Comparison of ENCODE assay signal across 18 cellular contexts in genomic region chr18:26104037-26104436, GRCh38. TPM values are rescaled to one million over a fixed set of nuclear protein-coding genes. Genes with fewer than 3 reads are reported as not detected.
DNase-seq lines count a peak whose midpoint lies in the region; FAIRE-seq and TF ChIP-seq lines count a peak whose summit lies in the region.
"Had no signal": no experiment of that assay in that cellular context is flagged by ENCODE, and none has a peak within 500 bp of the region (broad histone marks: within the 10 kb centered on the region; RNA-seq: fewer than 3 reads in every experiment).

No MANE protein-coding gene starts in this region.

- H3K4me1 ChIP-seq in OCI-LY7 (ENCODE audit: insufficient read depth, low read length, poor library complexity, severe bottlenecking), result no peaks in the 10 kb centered on the region
- H3K4me1 ChIP-seq in endothelial cell of umbilical vein (ENCODE audit: control insufficient read depth, extremely low read depth, insufficient read depth, low read length), result no peaks in the 10 kb centered on the region
- H3K4me1 ChIP-seq: BE2C had no signal

- H3K9ac ChIP-seq in endothelial cell of umbilical vein (replicated peaks; ENCODE audit: extremely low read depth, insufficient read depth, low read length), result no peak overlapping the region

- H3K9me1 ChIP-seq in endothelial cell of umbilical vein (replicated peaks; ENCODE audit: control insufficient read depth, extremely low read depth, insufficient read depth, low read length), result no peaks in the 10 kb centered on the region

- peaks cover 0 to under 1% of the 10 kb centered on the region in 2 experiments for H3K27me3 ChIP-seq in endothelial cell of umbilical vein (ENCODE audit: control insufficient read depth in 2 of 2, insufficient read depth in 2 of 2, low read length in 2 of 2)
- H3K27me3 ChIP-seq: BE2C had no signal

- no peaks in the 10 kb centered on the region for H3K9me2 ChIP-seq in OCI-LY7 (ENCODE audit: insufficient read depth, low read length)

- H4K20me1 ChIP-seq in OCI-LY7 (ENCODE audit: insufficient read depth, low read length), result no peaks in the 10 kb centered on the region
- H4K20me1 ChIP-seq in endothelial cell of umbilical vein (replicated peaks; ENCODE audit: control insufficient read depth, extremely low read depth, insufficient read depth, low read length), result no peaks in the 10 kb centered on the region

- H3K27ac ChIP-seq in OCI-LY7 (ENCODE audit: low read depth, low read length, poor library complexity, severe bottlenecking) (no peak overlapping the region), endothelial cell of umbilical vein (ENCODE audit: insufficient read depth, low read depth, low read length) (no peak overlapping the region)

- H3K4me3 ChIP-seq in OCI-LY7 (ENCODE audit: low read depth, low read length, poor library complexity, severe bottlenecking) (no peak overlapping the region), endothelial cell of umbilical vein (replicated peaks in 1 of 3; ENCODE audit: insufficient read depth in 1 of 3, low read depth in 1 of 3, low read length in 3 of 3) (no peak overlapping the region)

- dilution Hi-C loops in endothelial cell of umbilical vein (cut with MboI; ENCODE audit: extremely low pct_ligation_motif_present, low sequenced_read_pairs), result no loop called here

- peak; percentile 73 for FAIRE-seq in D721Med (lab: Jason Lieb, UNC)
- FAIRE-seq in endothelial cell of umbilical vein (lab: Jason Lieb, UNC), result no peak
- FAIRE-seq: A204.1, G401.6, GM12892, GM18507 had no signal

- intact Hi-C loops in OCI-LY7 (cut with micrococcal nuclease; ENCODE audit: unreplicated experiment), result no loop called here
- intact Hi-C loops in endothelial cell of umbilical vein (cut with micrococcal nuclease), result no loop called here

- no peaks in the 10 kb centered on the region for H3K79me2 ChIP-seq in OCI-LY7 (ENCODE audit: insufficient read depth, low read depth, low read length)
- H3K79me2 ChIP-seq in endothelial cell of umbilical vein (ENCODE audit: control insufficient read depth, insufficient read depth, low read length), result no peaks in the 10 kb centered on the region

- TF ChIP-seq CTCF in D721Med (IDR thresholded peaks at IDR 0.05; ENCODE audit: insufficient read depth, missing control alignments) (no peak), OCI-LY7 (conservative IDR thresholded peaks at IDR 0.05; ENCODE audit: low read length) (no peak), endothelial cell of umbilical vein (IDR thresholded peaks at IDR 0.05; ENCODE audit: extremely low read depth in 1 of 2, insufficient read depth in 1 of 2, low read depth in 1 of 2, low read length in 2 of 2) (no peak)

- H3K36me3 ChIP-seq in OCI-LY7 (ENCODE audit: insufficient read depth, low read length), result no peaks in the 10 kb centered on the region
- no peaks in the 10 kb centered on the region for H3K36me3 ChIP-seq in endothelial cell of umbilical vein (ENCODE audit: control insufficient read depth in 2 of 2, extremely low read depth in 1 of 2, insufficient read depth in 2 of 2, low read length in 2 of 2)
- H3K36me3 ChIP-seq: BE2C had no signal

- POLR2A ChIA-PET in OCI-LY7 (lab: Charles Lee), result interaction anchor here (0.7 kb wide), 1 partner anchor 13 kb away, joined by 3 read pairs; no protein-coding TSS in a partner anchor
- POLR2A ChIA-PET in endothelial cell of umbilical vein (lab: Charles Lee), result no interaction called here

- CTCF ChIA-PET in OCI-LY7 (lab: Charles Lee; ENCODE audit: unreplicated experiment) (no interaction called here), endothelial cell of umbilical vein (lab: Charles Lee) (no interaction called here)

- H3K4me2 ChIP-seq in OCI-LY7 (ENCODE audit: low read length) (no peak overlapping the region), endothelial cell of umbilical vein (ENCODE audit: insufficient read depth, low read length) (no peak overlapping the region)

- no peak for TF ChIP-seq POLR2A in endothelial cell of umbilical vein (IDR thresholded peaks at IDR 0.05; ENCODE audit: low read depth, low read length)

- peak; percentile 17 for DNase-seq in D341Med (ENCODE audit: low spot score)
- DNase-seq in D721Med (ENCODE audit: insufficient read length, low spot score), result no peak
- no peak for DNase-seq in OCI-LY7 (ENCODE audit: low spot score)
- no peak for DNase-seq in endothelial cell of umbilical vein (ENCODE audit: low read depth, low spot score)
- no peak for DNase-seq in activated CD4-positive, CD25-positive, alpha-beta regulatory T cell (lab: John Stamatoyannopoulos, UW)
- no peak for DNase-seq in mucosa of gallbladder (ENCODE audit: low spot score)
- no peak for DNase-seq in cerebellar cortex (ENCODE audit: low spot score)
- DNase-seq in NCI-H2081 (lab: John Stamatoyannopoulos, UW), result no peak
- DNase-seq: C1 segment of cervical spinal cord, COR-L47, GOT3 had no signal

- H2AFZ ChIP-seq in OCI-LY7 (ENCODE audit: low read length), result peak overlapping the region; percentile 25; the same call in 1 of the 2 replicates
- H2AFZ ChIP-seq in endothelial cell of umbilical vein (ENCODE audit: low read depth, low read length), result no peak overlapping the region

- BruUV-seq in OCI-LY7 (replicated peaks; lab: Mats Ljungman, UMichigan) (no TSS peak), endothelial cell of umbilical vein (replicated peaks; lab: Mats Ljungman, UMichigan) (no TSS peak)

- H3K9me3 ChIP-seq in OCI-LY7 (ENCODE audit: low read length) (0 out of 2 replicates have a peak, but pooled peaks cover 4% of the 10 kb centered on the region), endothelial cell of umbilical vein (replicated peaks; ENCODE audit: control insufficient read depth, insufficient read depth, low read length) (no peaks in the 10 kb centered on the region)
- H3K9me3 ChIP-seq: BE2C had no signal

TF ChIP-seq in endothelial cell of umbilical vein, 7 proteins besides CTCF, POLR2A, EP300 and RAD21:
- TF ChIP-seq POLR2AphosphoS5 (IDR thresholded peaks at IDR 0.05; ENCODE audit: insufficient read depth, low read depth, low read length) (no peak), JUN (IDR thresholded peaks at IDR 0.05; ENCODE audit: borderline replicate concordance, insufficient read depth, insufficient read length, low read depth) (peak; percentile 3)

RNA-seq across cellular contexts. Expression of gene SS18, which starts 13.6 kb away (rescaled TPM):
- 116 and 155 TPM in 2 replicates for total RNA-seq in OCI-LY7 (2014; rRNA removed; shearing (Covaris generic))
- total RNA-seq in OCI-LY7 (2022) (192 and 197 TPM in 2 replicates), endothelial cell of umbilical vein (68.4 TPM in 2 replicates), mucosa of gallbladder (64.9 TPM)
- 124 and 204 TPM in 2 replicates for polyA plus RNA-seq in endothelial cell of umbilical vein
- polyA plus RNA-seq in endothelial cell of umbilical vein (2011; cell fraction: cytosol; rRNA removed), result 73.7 and 85.0 TPM in 2 replicates
- 337 and 478 TPM in 2 replicates for polyA plus RNA-seq in endothelial cell of umbilical vein (2011; cell fraction: nucleus; rRNA removed)
- polyA plus RNA-seq in endothelial cell of umbilical vein (2012), result 44.0 and 54.1 TPM in 2 replicates
- 245 and 263 TPM in 2 replicates for polyA minus RNA-seq in endothelial cell of umbilical vein
- polyA minus RNA-seq in endothelial cell of umbilical vein (2011; cell fraction: cytosol; rRNA and poly(A)+ RNA removed), result 140 TPM
- polyA minus RNA-seq in endothelial cell of umbilical vein (2011; cell fraction: nucleus; rRNA and poly(A)+ RNA removed), result 324 and 437 TPM in 2 replicates

RNA-seq across cellular contexts. Expression of gene PSMA8, which starts 29.6 kb away (rescaled TPM):
- total RNA-seq in OCI-LY7 (2014; rRNA removed; shearing (Covaris generic)), result 0.13 TPM in 1 of 2 replicates, not detected in the other
- 0.19 and 0.37 TPM in 2 replicates for total RNA-seq in OCI-LY7 (2022)
- not detected in 2 replicates for total RNA-seq in endothelial cell of umbilical vein
- polyA plus RNA-seq in endothelial cell of umbilical vein, result not detected in 2 replicates
- not detected in 2 replicates for polyA plus RNA-seq in endothelial cell of umbilical vein (2011; cell fraction: cytosol; rRNA removed)
- not detected in 2 replicates for polyA plus RNA-seq in endothelial cell of umbilical vein (2011; cell fraction: nucleus; rRNA removed)
- polyA plus RNA-seq in endothelial cell of umbilical vein (2012), result not detected in 2 replicates
- not detected in 2 replicates for polyA minus RNA-seq in endothelial cell of umbilical vein
- polyA minus RNA-seq in endothelial cell of umbilical vein (2011; cell fraction: cytosol; rRNA and poly(A)+ RNA removed), result not detected
- polyA minus RNA-seq in endothelial cell of umbilical vein (2011; cell fraction: nucleus; rRNA and poly(A)+ RNA removed), result not detected in 2 replicates
- not detected for total RNA-seq in mucosa of gallbladder
- total RNA-seq: H9, HT-29 had no signal
